ENCODE assay signal across 1 cellular context in the genomic region with DNA sequence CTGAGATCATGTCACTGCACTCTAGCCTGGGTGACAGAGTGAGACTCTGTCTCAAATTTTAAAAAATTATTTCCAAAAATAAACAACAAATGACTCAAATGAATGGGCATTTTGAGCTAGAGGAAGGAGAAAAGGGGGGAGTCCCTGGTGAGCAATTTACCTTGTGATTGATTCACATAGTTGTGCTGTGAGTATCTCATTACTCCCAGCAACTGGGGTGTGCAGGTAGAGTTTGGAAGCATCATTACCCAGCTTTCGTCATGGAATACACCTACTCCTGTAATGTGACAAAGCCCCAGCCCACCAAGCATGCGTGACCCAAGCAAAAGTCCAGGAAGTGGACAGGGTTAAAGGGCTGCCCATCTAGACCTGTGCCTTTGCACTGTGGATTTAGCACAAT.
TF ChIP-seq lines count a peak whose summit lies in the region.

No MANE protein-coding gene starts in this region.

TF ChIP-seq in GM12878, 131 proteins besides CTCF, POLR2A, EP300 and RAD21:
- no peak for TF ChIP-seq MYC (IDR thresholded peaks at IDR 0.05; ENCODE audit: insufficient read depth, insufficient read length, insufficient replicate concordance, low read length, severe bottlenecking)
- TF ChIP-seq IKZF2 (IDR thresholded peaks at IDR 0.05): no peak
- peak; percentile 56 for TF ChIP-seq EED (IDR thresholded peaks at IDR 0.05; ENCODE audit: low read depth)
- TF ChIP-seq NFIC (IDR thresholded peaks at IDR 0.05; ENCODE audit: low read depth, low read length): 0 out of 2 replicates have a peak, but pooled peaks have one; percentile 65
- TF ChIP-seq KAT2A (conservative IDR thresholded peaks at IDR 0.05; ENCODE audit: control insufficient read depth, low read depth, low read length): no peak
- no peak for TF ChIP-seq EGR1 (IDR thresholded peaks at IDR 0.05; ENCODE audit: borderline replicate concordance in 1 of 2, low read depth in 2 of 2, low read length in 2 of 2)
- TF ChIP-seq JUNB (IDR thresholded peaks at IDR 0.05): peak; percentile 76
- peak; percentile 71 for TF ChIP-seq CREB1 (IDR thresholded peaks at IDR 0.05; ENCODE audit: low read depth)
- TF ChIP-seq, protein P1, sequence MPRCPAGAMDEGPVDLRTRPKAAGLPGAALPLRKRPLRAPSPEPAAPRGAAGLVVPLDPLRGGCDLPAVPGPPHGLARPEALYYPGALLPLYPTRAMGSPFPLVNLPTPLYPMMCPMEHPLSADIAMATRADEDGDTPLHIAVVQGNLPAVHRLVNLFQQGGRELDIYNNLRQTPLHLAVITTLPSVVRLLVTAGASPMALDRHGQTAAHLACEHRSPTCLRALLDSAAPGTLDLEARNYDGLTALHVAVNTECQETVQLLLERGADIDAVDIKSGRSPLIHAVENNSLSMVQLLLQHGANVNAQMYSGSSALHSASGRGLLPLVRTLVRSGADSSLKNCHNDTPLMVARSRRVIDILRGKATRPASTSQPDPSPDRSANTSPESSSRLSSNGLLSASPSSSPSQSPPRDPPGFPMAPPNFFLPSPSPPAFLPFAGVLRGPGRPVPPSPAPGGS (IDR thresholded peaks at IDR 0.05; ENCODE audit: borderline replicate concordance, insufficient read depth, low read depth, low read length, poor library complexity, severe bottlenecking): peak; percentile 62
- TF ChIP-seq CHD2 (IDR thresholded peaks at IDR 0.05; ENCODE audit: borderline replicate concordance, low read depth, low read length): no peak
- no peak for TF ChIP-seq ESRRA (IDR thresholded peaks at IDR 0.05; ENCODE audit: low read length)
- no peak for TF ChIP-seq CBX3 (IDR thresholded peaks at IDR 0.05; ENCODE audit: borderline replicate concordance, low read depth)
- TF ChIP-seq CREM (IDR thresholded peaks at IDR 0.05; ENCODE audit: low read depth): peak; percentile 50; the same call in 1 of the 2 replicates
- TF ChIP-seq, protein P2, sequence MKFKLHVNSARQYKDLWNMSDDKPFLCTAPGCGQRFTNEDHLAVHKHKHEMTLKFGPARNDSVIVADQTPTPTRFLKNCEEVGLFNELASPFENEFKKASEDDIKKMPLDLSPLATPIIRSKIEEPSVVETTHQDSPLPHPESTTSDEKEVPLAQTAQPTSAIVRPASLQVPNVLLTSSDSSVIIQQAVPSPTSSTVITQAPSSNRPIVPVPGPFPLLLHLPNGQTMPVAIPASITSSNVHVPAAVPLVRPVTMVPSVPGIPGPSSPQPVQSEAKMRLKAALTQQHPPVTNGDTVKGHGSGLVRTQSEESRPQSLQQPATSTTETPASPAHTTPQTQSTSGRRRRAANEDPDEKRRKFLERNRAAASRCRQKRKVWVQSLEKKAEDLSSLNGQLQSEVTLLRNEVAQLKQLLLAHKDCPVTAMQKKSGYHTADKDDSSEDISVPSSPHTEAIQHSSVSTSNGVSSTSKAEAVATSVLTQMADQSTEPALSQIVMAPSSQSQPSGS (IDR thresholded peaks at IDR 0.05; ENCODE audit: low read length): 0 out of 2 replicates have a peak, but pooled peaks have one; percentile 30
- peak; percentile 74; the same call in 1 of the 2 replicates for TF ChIP-seq MEF2A (IDR thresholded peaks at IDR 0.05; ENCODE audit: insufficient read depth, low read depth, low read length)
- TF ChIP-seq FOXM1 (IDR thresholded peaks at IDR 0.05; ENCODE audit: low read depth, low read length): 0 out of 2 replicates have a peak, but pooled peaks have one; percentile 5
